Comparison of ENCODE assay signal across 18 cellular contexts in genomic region chr5:81754621-81755020, GRCh38. TPM values are rescaled to one million over a fixed set of nuclear protein-coding genes. Genes with fewer than 3 reads are reported as not detected.
DNase-seq lines count a peak whose midpoint lies in the region; ATAC-seq, FAIRE-seq and TF ChIP-seq lines count a peak whose summit lies in the region.
"Had no signal": no experiment of that assay in that cellular context is flagged by ENCODE, and none has a peak within 500 bp of the region (broad histone marks: within the 10 kb centered on the region; RNA-seq: fewer than 3 reads in every experiment).

No MANE protein-coding gene starts in this region.

- no peak for DNase-seq in HFFc6
- no peak for DNase-seq in astrocyte (ENCODE audit: low read depth)
- no peak for DNase-seq in lower lobe of right lung
- DNase-seq in tibial nerve (ENCODE audit: low spot score in 2 of 2), result no peak
- no peak for DNase-seq in neural progenitor cell (ENCODE audit: low spot score)
- DNase-seq: activated B cell treated with CpG ODN at 0.5 μM for 24 hours; activated CD8-positive, alpha-beta memory T cell treated with anti-CD3 and anti-CD28 coated beads for 24 hours; activated naive CD8-positive, alpha-beta T cell treated with anti-CD3 and anti-CD28 coated beads for 36 hours; COR-L47; natural killer cell; NCI-H1092; NCI-H2081; NCI-H748 treated with DMSO at 0.1 percent for 48 hours; T-helper 2 cell had no signal

- no peak for TF ChIP-seq CTCF in HFFc6 (IDR thresholded peaks at IDR 0.05)
- no peak for TF ChIP-seq CTCF in astrocyte (IDR thresholded peaks at IDR 0.05; ENCODE audit: insufficient read depth, low read depth, low read length)
- no peak for TF ChIP-seq CTCF in lower lobe of right lung (IDR thresholded peaks at IDR 0.05)
- no peak for TF ChIP-seq CTCF in tibial nerve (IDR thresholded peaks at IDR 0.05)
- no peak for TF ChIP-seq CTCF in neural progenitor cell (IDR thresholded peaks at IDR 0.05)

- H3K27ac Mint-ChIP-seq in HFFc6 (peak overlapping the region; percentile 22; the same call in 1 of the 2 replicates), astrocyte (ENCODE audit: unreplicated experiment) (peak overlapping the region; percentile 16), neural progenitor cell (no peak overlapping the region)
- H3K27ac Mint-ChIP-seq: activated B cell treated with CpG ODN at 0.5 μM for 24 hours; activated naive CD8-positive, alpha-beta T cell treated with anti-CD3 and anti-CD28 coated beads for 36 hours; natural killer cell; stimulated activated effector memory CD8-positive, alpha-beta T cell treated with anti-CD3 and anti-CD28 coated beads, Interleukin-12 subunit alpha, Interleukin-12 subunit beta, amount 100 ng/mL, for 72 hours had no signal

- H3K27me3 ChIP-seq in astrocyte (ENCODE audit: insufficient read depth, low read length) (no peaks in the 10 kb centered on the region), lower lobe of right lung (ENCODE audit: low read depth) (no peaks in the 10 kb centered on the region), tibial nerve (no peaks in the 10 kb centered on the region), neural progenitor cell (no peaks in the 10 kb centered on the region)
- H3K27me3 ChIP-seq: SJCRH30 had no signal

- WGBS in tibial nerve, 2 donors, result 64 to 72% methylated on average over 2 of the region's 2 CpGs

- H2AFZ ChIP-seq in astrocyte (ENCODE audit: low read depth, low read length), result no peak overlapping the region
- no peak overlapping the region for H2AFZ ChIP-seq in neural progenitor cell (replicated peaks)

- H3K27me3 Mint-ChIP-seq in HFFc6 (ENCODE audit: insufficient read depth) (no peaks in the 10 kb centered on the region), astrocyte (ENCODE audit: low read depth, unreplicated experiment) (no peaks in the 10 kb centered on the region), neural progenitor cell (ENCODE audit: insufficient read depth, low read depth) (peaks cover 2% of the 10 kb centered on the region)
- H3K27me3 Mint-ChIP-seq: activated B cell treated with CpG ODN at 0.5 μM for 24 hours; activated naive CD8-positive, alpha-beta T cell treated with anti-CD3 and anti-CD28 coated beads for 36 hours had no signal

- peaks cover 17% of the 10 kb centered on the region for H3K4me1 ChIP-seq in astrocyte (ENCODE audit: insufficient read depth, low read length)
- peaks cover 28% of the 10 kb centered on the region for H3K4me1 ChIP-seq in lower lobe of right lung
- peaks cover 6 to 46% (median 13%) of the 10 kb centered on the region in 4 donors for H3K4me1 ChIP-seq in tibial nerve
- peaks cover 57% of the 10 kb centered on the region for H3K4me1 ChIP-seq in neural progenitor cell

- FAIRE-seq in astrocyte (lab: Jason Lieb, UNC), result no peak

- H3K36me3 ChIP-seq in astrocyte (ENCODE audit: insufficient read depth, low read length) (no peaks in the 10 kb centered on the region), lower lobe of right lung (no peaks in the 10 kb centered on the region), tibial nerve (no peaks in the 10 kb centered on the region), neural progenitor cell (no peaks in the 10 kb centered on the region)
- H3K36me3 ChIP-seq: SJCRH30 had no signal

- no peak overlapping the region for H3K4me3 Mint-ChIP-seq in HFFc6
- H3K4me3 Mint-ChIP-seq in astrocyte (ENCODE audit: unreplicated experiment), result no peak overlapping the region
- no peak overlapping the region for H3K4me3 Mint-ChIP-seq in neural progenitor cell
- H3K4me3 Mint-ChIP-seq: activated B cell treated with CpG ODN at 0.5 μM for 24 hours; activated naive CD8-positive, alpha-beta T cell treated with anti-CD3 and anti-CD28 coated beads for 36 hours; natural killer cell; stimulated activated effector memory CD8-positive, alpha-beta T cell treated with anti-CD3 and anti-CD28 coated beads, Interleukin-12 subunit alpha, Interleukin-12 subunit beta, amount 100 ng/mL, for 72 hours had no signal

- H3K9ac ChIP-seq in astrocyte (ENCODE audit: low read length) (no peak overlapping the region), neural progenitor cell (no peak overlapping the region)

- H4K20me1 ChIP-seq in astrocyte (ENCODE audit: insufficient read depth, low read length) (no peaks in the 10 kb centered on the region), neural progenitor cell (ENCODE audit: low read depth) (no peaks in the 10 kb centered on the region)

- intact Hi-C loops in lower lobe of right lung (cut with DNase I), result loop anchor here (5.0 kb wide), 1 partner anchor 93 kb away; no protein-coding TSS in a partner anchor

- H3K36me3 Mint-ChIP-seq in HFFc6 (ENCODE audit: low read depth), result no peaks in the 10 kb centered on the region
- H3K36me3 Mint-ChIP-seq in astrocyte (ENCODE audit: low read depth, unreplicated experiment), result no peaks in the 10 kb centered on the region
- H3K36me3 Mint-ChIP-seq in neural progenitor cell, result no peaks in the 10 kb centered on the region
- H3K36me3 Mint-ChIP-seq: activated naive CD8-positive, alpha-beta T cell treated with anti-CD3 and anti-CD28 coated beads for 36 hours; natural killer cell had no signal

- H3F3A ChIP-seq in neural progenitor cell (ENCODE audit: low read depth), result peaks cover 25% of the 10 kb centered on the region

- no peak for TF ChIP-seq POLR2A in tibial nerve (IDR thresholded peaks at IDR 0.05)

- no peaks in the 10 kb centered on the region for H3K9me3 Mint-ChIP-seq in HFFc6
- no peaks in the 10 kb centered on the region for H3K9me3 Mint-ChIP-seq in astrocyte (ENCODE audit: unreplicated experiment)
- H3K9me3 Mint-ChIP-seq in neural progenitor cell, result no peaks in the 10 kb centered on the region
- H3K9me3 Mint-ChIP-seq: activated B cell treated with CpG ODN at 0.5 μM for 24 hours; activated naive CD8-positive, alpha-beta T cell treated with anti-CD3 and anti-CD28 coated beads for 36 hours; natural killer cell; stimulated activated effector memory CD8-positive, alpha-beta T cell treated with anti-CD3 and anti-CD28 coated beads, Interleukin-12 subunit alpha, Interleukin-12 subunit beta, amount 100 ng/mL, for 72 hours had no signal

- no peak for TF ChIP-seq EP300 in tibial nerve (IDR thresholded peaks at IDR 0.05)

- H3K79me2 ChIP-seq in astrocyte (ENCODE audit: insufficient read depth, low read length) (no peaks in the 10 kb centered on the region), neural progenitor cell (ENCODE audit: low read depth) (peaks cover 10% of the 10 kb centered on the region)

- peak overlapping the region; percentile 55 for H3K27ac ChIP-seq in astrocyte (ENCODE audit: low read depth, low read length)
- H3K27ac ChIP-seq in lower lobe of right lung, result peak overlapping the region; percentile 65
- peak overlapping the region in 3 of 4 donors; percentile 15 to 99 (median 97) for H3K27ac ChIP-seq in tibial nerve
- H3K27ac ChIP-seq in neural progenitor cell, result no peak overlapping the region
- H3K27ac ChIP-seq: SJCRH30 had no signal

- H3K4me1 Mint-ChIP-seq in HFFc6 (ENCODE audit: low read depth), result peaks cover 36% of the 10 kb centered on the region
- H3K4me1 Mint-ChIP-seq in astrocyte (ENCODE audit: low read depth, unreplicated experiment), result peaks cover 32% of the 10 kb centered on the region
- H3K4me1 Mint-ChIP-seq in neural progenitor cell, result peaks cover 31% of the 10 kb centered on the region

- ATAC-seq in lower lobe of right lung, result no peak
- ATAC-seq in HG03378 (IDR thresholded peaks at IDR 0.05; ENCODE audit: unreplicated experiment), result no peak
- ATAC-seq in HG03460 (IDR thresholded peaks at IDR 0.05; ENCODE audit: unreplicated experiment), result no peak
- ATAC-seq: natural killer cell; stimulated activated effector memory CD8-positive, alpha-beta T cell treated with anti-CD3 and anti-CD28 coated beads, Interleukin-12 subunit alpha, Interleukin-12 subunit beta, amount 100 ng/mL, for 72 hours had no signal

- H3K4me2 ChIP-seq in astrocyte (ENCODE audit: low read length) (no peak overlapping the region), neural progenitor cell (no peak overlapping the region)

- H3K4me3 ChIP-seq in astrocyte (ENCODE audit: insufficient read depth, low read depth, low read length) (no peak overlapping the region), lower lobe of right lung (no peak overlapping the region), tibial nerve (no peak overlapping the region), neural progenitor cell (no peak overlapping the region)
- H3K4me3 ChIP-seq: SJCRH30 had no signal

- H3K9me3 ChIP-seq in astrocyte (ENCODE audit: insufficient read depth, low read depth, low read length) (no peaks in the 10 kb centered on the region), lower lobe of right lung (no peaks in the 10 kb centered on the region), tibial nerve (no peaks in the 10 kb centered on the region), neural progenitor cell (ENCODE audit: low read depth) (no peaks in the 10 kb centered on the region)
- H3K9me3 ChIP-seq: SJCRH30 had no signal

RNA-seq across cellular contexts. Expression of gene SSBP2, which starts 3.7 kb away (rescaled TPM):
- total RNA-seq in HFFc6 (2021; fragmentation: NEBNext Ultra II Directional; extraction: Animal tissue kit (Norgen Biotek cat#: 25700)), result 10 to 100 TPM; 21.0 to 28.6 (median 25.1) TPM
- total RNA-seq in astrocyte, result 59.8 and 73.2 TPM in 2 replicates
- total RNA-seq in lower lobe of right lung, result 41.1 TPM
- total RNA-seq in tibial nerve, result 10 to 100 TPM; 62.6 to 95.1 (median 77.5) TPM
- 156 and 175 TPM in 2 replicates for total RNA-seq in neural progenitor cell (ENCODE audit: low replicate concordance)
